1 cellular context compared by ENCODE assay signal in genomic region chr1:32001863-32002262, GRCh38.
TF ChIP-seq lines count a peak whose summit lies in the region.

No MANE protein-coding gene starts in this region.

TF ChIP-seq in GM12878, 131 proteins besides CTCF, POLR2A, EP300 and RAD21:
- no peak for TF ChIP-seq PRDM15 (CRISPR knock-in tag; IDR thresholded peaks at IDR 0.05)
- no peak for TF ChIP-seq MYB (IDR thresholded peaks at IDR 0.05; ENCODE audit: borderline replicate concordance, low read depth, low read length)
- no peak for TF ChIP-seq CEBPB (IDR thresholded peaks at IDR 0.05; ENCODE audit: borderline replicate concordance in 1 of 2, low read depth in 2 of 2, low read length in 2 of 2)
- TF ChIP-seq E2F4 (IDR thresholded peaks at IDR 0.05; ENCODE audit: low read depth, low read length): no peak
- TF ChIP-seq SUZ12 (IDR thresholded peaks at IDR 0.05; ENCODE audit: unreplicated experiment): no peak
- TF ChIP-seq SREBF2 (IDR thresholded peaks at IDR 0.05; ENCODE audit: low read length): no peak
- peak in 1 of 2 experiments; percentile 23; a peak in 1 of 4 replicates for TF ChIP-seq IKZF2 (IDR thresholded peaks at IDR 0.05)
- peak in 1 of 2 experiments; percentile 43; a peak in 1 of 4 replicates for TF ChIP-seq BHLHE40 (IDR thresholded peaks at IDR 0.05; ENCODE audit: borderline replicate concordance in 1 of 2, low read depth in 2 of 2, low read length in 1 of 2)
- TF ChIP-seq RELB (IDR thresholded peaks at IDR 0.05; ENCODE audit: low read depth): no peak
- TF ChIP-seq NR2C2 (IDR thresholded peaks at IDR 0.05; ENCODE audit: borderline replicate concordance, control insufficient read depth, insufficient read length, low read depth): no peak
- no peak for TF ChIP-seq CBX3 (IDR thresholded peaks at IDR 0.05; ENCODE audit: borderline replicate concordance, low read depth)
- 0 out of 2 replicates have a peak, but pooled peaks have one; percentile 23 for TF ChIP-seq NR2F1 (conservative IDR thresholded peaks at IDR 0.05)
- TF ChIP-seq ETV6 (conservative IDR thresholded peaks at IDR 0.05 in 1 of 2, IDR thresholded peaks at IDR 0.05 in 1 of 2; ENCODE audit: borderline replicate concordance in 1 of 2, low read depth in 1 of 2): no peak
- TF ChIP-seq ZNF217 (IDR thresholded peaks at IDR 0.05): peak; percentile 24; the same call in 1 of the 2 replicates
- no peak for TF ChIP-seq ZNF207 (IDR thresholded peaks at IDR 0.05; ENCODE audit: borderline replicate concordance)
- no peak for TF ChIP-seq HDAC6 (IDR thresholded peaks at IDR 0.05; ENCODE audit: unreplicated experiment)
- no peak for TF ChIP-seq SREBF1 (IDR thresholded peaks at IDR 0.05; ENCODE audit: low read length)
- TF ChIP-seq SPI1 (IDR thresholded peaks at IDR 0.05; ENCODE audit: borderline replicate concordance, insufficient read depth, low read depth, low read length): peak; percentile 45; the same call in 1 of the 2 replicates
- TF ChIP-seq FOXM1 (IDR thresholded peaks at IDR 0.05; ENCODE audit: low read depth, low read length): no peak
- no peak for TF ChIP-seq CBX5 (IDR thresholded peaks at IDR 0.05; ENCODE audit: low read depth)
- TF ChIP-seq IRF4 (IDR thresholded peaks at IDR 0.05; ENCODE audit: low read depth, low read length): no peak
- no peak for TF ChIP-seq E2F8 (IDR thresholded peaks at IDR 0.05; ENCODE audit: low read depth, partially characterized antibody)
- no peak for TF ChIP-seq MEF2B (IDR thresholded peaks at IDR 0.05; ENCODE audit: partially characterized antibody, poor library complexity, severe bottlenecking)
- no peak for TF ChIP-seq ZBTB40 (IDR thresholded peaks at IDR 0.05; ENCODE audit: borderline replicate concordance)
- TF ChIP-seq TBL1XR1 (IDR thresholded peaks at IDR 0.05; ENCODE audit: low read depth, low read length): no peak
- TF ChIP-seq MLLT1 (IDR thresholded peaks at IDR 0.05): no peak
- no peak for TF ChIP-seq NFXL1 (IDR thresholded peaks at IDR 0.05; ENCODE audit: borderline replicate concordance)
